ENCODE assay signal across 18 cellular contexts in the genomic region with DNA sequence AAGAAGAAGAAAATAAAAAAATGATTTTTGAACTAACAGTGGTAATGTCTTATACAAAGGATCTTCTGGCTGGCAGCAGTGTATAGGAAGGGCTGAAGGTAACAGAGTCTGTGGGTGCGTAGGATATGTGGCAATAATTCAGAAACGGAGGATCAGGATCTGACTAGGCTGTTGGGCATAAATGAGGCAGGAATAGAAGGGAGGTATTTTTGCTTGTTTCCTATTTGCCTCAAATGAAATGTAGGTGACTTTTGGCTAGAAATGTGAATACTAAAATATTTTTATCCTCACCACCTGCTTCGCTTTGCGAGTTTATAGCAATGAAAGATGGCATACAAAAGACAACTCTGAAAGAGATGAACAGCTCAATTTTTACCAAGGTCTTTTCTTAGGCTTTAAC.
A peak's percentile ranks its signal among the peaks of the same experiment; 100 is the strongest.
DNase-seq lines count a peak whose midpoint lies in the region; ATAC-seq and TF ChIP-seq lines count a peak whose summit lies in the region.
"Had no signal": no experiment of that assay in that cellular context is flagged by ENCODE, and none has a peak within 500 bp of the region (broad histone marks: within the 10 kb centered on the region; RNA-seq: fewer than 3 reads in every experiment).

No MANE protein-coding gene starts in this region.

- intact Hi-C loops in lower leg skin (cut with DNase I; ENCODE audit: low total_unique reads) = loop anchor here (10.0 kb wide), 1 partner anchor 393 kb away; no protein-coding TSS in a partner anchor

- TF ChIP-seq POLR2A in lower leg skin (IDR thresholded peaks at IDR 0.05) = no peak

- no peak for ATAC-seq in activated T-cell treated with anti-CD3 and anti-CD28 coated beads, Interleukin-2, amount 50 U/mL, for 72 hours (replicated peaks in 1 of 2)
- no peak for ATAC-seq in GM19395 (IDR thresholded peaks at IDR 0.05; ENCODE audit: unreplicated experiment)
- ATAC-seq: A549, GM12878 had no signal

- H3K27ac Mint-ChIP-seq in activated T-cell treated with anti-CD3 and anti-CD28 coated beads, Interleukin-2, amount 50 U/mL, for 72 hours = no peak overlapping the region
- H3K27ac Mint-ChIP-seq: CD4-positive, alpha-beta memory T cell; CD4-positive, CD25-positive, alpha-beta regulatory T cell had no signal

- no peak overlapping the region for H3K4me3 ChIP-seq in lower leg skin (ENCODE audit: low read depth, poor library complexity, severe bottlenecking)
- H3K4me3 ChIP-seq: A549, BLaER1, GM12878 had no signal

- H3K9me3 Mint-ChIP-seq in activated T-cell treated with anti-CD3 and anti-CD28 coated beads, Interleukin-2, amount 50 U/mL, for 72 hours = no peaks in the 10 kb centered on the region

- H3K4me3 Mint-ChIP-seq in activated T-cell treated with anti-CD3 and anti-CD28 coated beads, Interleukin-2, amount 50 U/mL, for 72 hours = no peak overlapping the region
- H3K4me3 Mint-ChIP-seq: CD14-positive monocyte; CD4-positive, alpha-beta memory T cell; CD4-positive, CD25-positive, alpha-beta regulatory T cell had no signal

- no peaks in the 10 kb centered on the region for H3K36me3 Mint-ChIP-seq in activated T-cell treated with anti-CD3 and anti-CD28 coated beads, Interleukin-2, amount 50 U/mL, for 72 hours (ENCODE audit: insufficient read depth in 2 of 2)
- H3K36me3 Mint-ChIP-seq: CD14-positive monocyte; CD4-positive, alpha-beta memory T cell; CD4-positive, CD25-positive, alpha-beta regulatory T cell had no signal

- H3K4me1 Mint-ChIP-seq in activated T-cell treated with anti-CD3 and anti-CD28 coated beads, Interleukin-2, amount 50 U/mL, for 72 hours (ENCODE audit: low read depth) = peaks cover 4% of the 10 kb centered on the region
- H3K4me1 Mint-ChIP-seq: CD14-positive monocyte; CD4-positive, CD25-positive, alpha-beta regulatory T cell had no signal

- peak; percentile 16 for DNase-seq in Ammon's horn (ENCODE audit: low spot score)
- DNase-seq in cerebellar cortex (ENCODE audit: low spot score) = peak; percentile 56
- DNase-seq in inferior parietal cortex (ENCODE audit: extremely low spot score) = peak; percentile 12
- DNase-seq in activated T-cell treated with anti-CD3 and anti-CD28 coated beads, Interleukin-2, amount 50 U/mL, for 72 hours = no peak
- no peak for DNase-seq in lower leg skin (ENCODE audit: low spot score in 2 of 2)
- DNase-seq: AML-193; BE2C; Caco-2; Calu3; CD4-positive, alpha-beta memory T cell; CD4-positive, CD25-positive, alpha-beta regulatory T cell; DMS79 treated with DMSO at 0.1 percent for 48 hours; GDM1 had no signal

- H3K27me3 Mint-ChIP-seq in activated T-cell treated with anti-CD3 and anti-CD28 coated beads, Interleukin-2, amount 50 U/mL, for 72 hours (ENCODE audit: low read depth) = peaks cover 10% of the 10 kb centered on the region
- H3K27me3 Mint-ChIP-seq: CD4-positive, alpha-beta memory T cell; CD4-positive, CD25-positive, alpha-beta regulatory T cell had no signal

- TF ChIP-seq CTCF in lower leg skin (IDR thresholded peaks at IDR 0.05) = no peak

- 89 to 93% methylated on average over 4 of the region's 4 CpGs for WGBS in lower leg skin, 2 donors

Comparison
In these comparisons a context has a peak if more than half of its experiments do, and no peak if none do; other contexts are left out.
1. DNase-seq: peak in Ammon's horn (single experiment), cerebellar cortex (single experiment) and inferior parietal cortex (single experiment); none in activated T-cell treated with anti-CD3 and anti-CD28 coated beads, Interleukin-2, amount 50 U/mL, for 72 hours (0 of 2) and lower leg skin (0 of 2).